Comparison of ENCODE assay signal across 6 cellular contexts in genomic region chr11:79465160-79465559, GRCh38. TPM values are rescaled to one million over a fixed set of nuclear protein-coding genes. Genes with fewer than 3 reads are reported as not detected.
"Had no signal": no experiment of that assay in that cellular context is flagged by ENCODE, and none has a peak within 500 bp of the region (broad histone marks: within the 10 kb centered on the region; RNA-seq: fewer than 3 reads in every experiment).

No MANE protein-coding gene starts in this region.

- H3K4me3 ChIP-seq: GM23248 had no signal

- H3K27ac ChIP-seq: GM23248 had no signal

- H3K9me3 Mint-ChIP-seq: H9 had no signal

- H2AFZ ChIP-seq: GM23248 had no signal

- H3K27ac Mint-ChIP-seq: H9 had no signal

- H3K4me3 Mint-ChIP-seq: H9 had no signal

- DNase-seq: GM23248, H9, HCEC 1CT, IMR-90, KBM-7 had no signal

RNA-seq across cellular contexts. Expression of gene TENM4, which starts 24.3 kb away (rescaled TPM):
- total RNA-seq: HT-29 had no signal
